8 cellular contexts compared by ENCODE assay signal in the genomic region with DNA sequence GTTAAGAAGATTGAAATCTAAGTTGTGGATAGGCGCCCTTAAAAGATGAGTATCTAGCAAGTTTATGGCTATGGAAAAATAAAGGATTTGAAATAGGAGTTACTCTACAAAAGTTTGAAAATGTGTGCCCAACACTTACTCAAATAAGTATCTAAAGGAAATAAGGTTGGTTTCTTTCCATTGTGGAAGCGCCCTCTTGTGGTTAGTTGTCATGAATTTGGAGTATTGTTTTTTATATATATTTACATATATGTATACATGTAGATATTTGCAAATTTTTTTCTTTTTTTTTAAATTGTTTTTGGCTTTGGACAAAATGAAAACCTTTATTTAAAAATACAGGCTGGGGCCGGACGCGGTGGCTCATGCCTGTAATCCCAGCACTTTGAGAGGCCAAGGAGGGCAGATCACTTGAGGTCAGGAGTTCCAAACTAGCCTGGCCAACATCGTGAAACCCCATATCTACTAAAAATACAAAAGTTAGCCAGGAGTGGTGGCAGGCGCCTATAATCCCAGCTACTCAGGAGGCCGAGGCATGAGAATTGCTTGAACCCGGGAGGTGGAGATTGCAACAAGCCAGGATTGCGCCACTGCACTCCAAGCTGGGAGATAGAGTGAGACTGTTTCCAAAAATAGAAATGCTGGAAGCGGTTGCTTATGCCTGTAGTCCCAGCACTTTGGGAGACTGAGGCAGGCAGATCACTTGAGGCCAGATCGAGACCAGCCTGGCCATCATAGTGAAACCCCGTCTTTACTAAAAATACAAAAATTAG. TPM values are rescaled to one million over a fixed set of nuclear protein-coding genes. Genes with fewer than 3 reads are reported as not detected.
DNase-seq lines count a peak whose midpoint lies in the region; ATAC-seq and TF ChIP-seq lines count a peak whose summit lies in the region.

No MANE protein-coding gene starts in this region.

- in situ Hi-C loops in gastrocnemius medialis (cut with MboI; ENCODE audit: low sequenced_read_pairs in 4 of 4): loop anchor here (5.0 to 25.0 kb wide), 4 partner anchors 125 to 750 kb away; a partner anchor contains a TSS

- no peak for TF ChIP-seq POLR2A in gastrocnemius medialis (IDR thresholded peaks at IDR 0.05)

- H3K4me1 ChIP-seq in cardiac muscle cell (ENCODE audit: low read depth): peaks cover 4% of the 10 kb centered on the region
- H3K4me1 ChIP-seq in gastrocnemius medialis: peaks cover 7 to 9% of the 10 kb centered on the region in 2 donors

- H3K27me3 ChIP-seq in cardiac muscle cell (no peaks in the 10 kb centered on the region), gastrocnemius medialis (no peaks in the 10 kb centered on the region)

- ATAC-seq in gastrocnemius medialis: peak; percentile 97 to 98

- peaks cover 3% of the 10 kb centered on the region for H3K36me3 Mint-ChIP-seq in activated T-helper 1 cell treated with anti-CD3 and anti-CD28 coated beads, Interleukin-12 subunit alpha, Interleukin-12 subunit beta, Interleukin-2, Interleukin-4 antibody, amounts not matched to agents 30 ng/mL and 10 ng/mL and 1 ng/mL, durations not matched to agents 14 hours and 24 hours and 36 hours (ENCODE audit: low read depth)

- H3K27ac ChIP-seq in cardiac muscle cell: no peak overlapping the region
- H3K27ac ChIP-seq in gastrocnemius medialis: peak overlapping the region; percentile 48 to 80 (median 70)

- H3K4me1 Mint-ChIP-seq in activated T-helper 1 cell treated with anti-CD3 and anti-CD28 coated beads, Interleukin-12 subunit alpha, Interleukin-12 subunit beta, Interleukin-2, Interleukin-4 antibody, amounts not matched to agents 30 ng/mL and 10 ng/mL and 1 ng/mL, durations not matched to agents 14 hours and 24 hours and 36 hours (ENCODE audit: low read depth): peaks cover 5% of the 10 kb centered on the region

- TF ChIP-seq CTCF in GM12872 (IDR thresholded peaks at IDR 0.05; ENCODE audit: insufficient read depth, low read depth, low read length) (peak; percentile 26; the same call in 2 of the 3 replicates), cardiac muscle cell (IDR thresholded peaks at IDR 0.05; ENCODE audit: low read depth, low read length) (peak; percentile 48), gastrocnemius medialis (IDR thresholded peaks at IDR 0.05 in 4 of 5, conservative IDR thresholded peaks at IDR 0.05 in 1 of 5) (peak; percentile 46 to 77 (median 69))

- no peak overlapping the region for H3K27ac Mint-ChIP-seq in activated T-helper 1 cell treated with anti-CD3 and anti-CD28 coated beads, Interleukin-12 subunit alpha, Interleukin-12 subunit beta, Interleukin-2, Interleukin-4 antibody, amounts not matched to agents 30 ng/mL and 10 ng/mL and 1 ng/mL, durations not matched to agents 14 hours and 24 hours and 36 hours

- H3K9me3 ChIP-seq in cardiac muscle cell (ENCODE audit: low read depth) (no peaks in the 10 kb centered on the region), gastrocnemius medialis (no peaks in the 10 kb centered on the region)

- no peaks in the 10 kb centered on the region for H3K27me3 Mint-ChIP-seq in activated T-helper 1 cell treated with anti-CD3 and anti-CD28 coated beads, Interleukin-12 subunit alpha, Interleukin-12 subunit beta, Interleukin-2, Interleukin-4 antibody, amounts not matched to agents 30 ng/mL and 10 ng/mL and 1 ng/mL, durations not matched to agents 14 hours and 24 hours and 36 hours (ENCODE audit: insufficient read depth)

- intact Hi-C loops in activated T-helper 1 cell treated with anti-CD3 and anti-CD28 coated beads, Interleukin-12 subunit alpha, Interleukin-12 subunit beta, Interleukin-2, Interleukin-4 antibody, amounts not matched to agents 30 ng/mL and 10 ng/mL and 1 ng/mL, durations not matched to agents 14 hours and 24 hours and 36 hours (cut with micrococcal nuclease): loop anchor here (1.0 to 5.0 kb wide), 4 partner anchors 100 to 440 kb away; a partner anchor contains a TSS
- intact Hi-C loops in gastrocnemius medialis (cut with DNase I; ENCODE audit: low total_unique reads): loop anchor here (1.0 to 5.0 kb wide), 3 partner anchors 100 to 385 kb away; a partner anchor contains a TSS

- no peaks in the 10 kb centered on the region for H3K9me3 Mint-ChIP-seq in activated T-helper 1 cell treated with anti-CD3 and anti-CD28 coated beads, Interleukin-12 subunit alpha, Interleukin-12 subunit beta, Interleukin-2, Interleukin-4 antibody, amounts not matched to agents 30 ng/mL and 10 ng/mL and 1 ng/mL, durations not matched to agents 14 hours and 24 hours and 36 hours

- H3K36me3 ChIP-seq in cardiac muscle cell (no peaks in the 10 kb centered on the region), gastrocnemius medialis (no peaks in the 10 kb centered on the region)

- DNase-seq in AML-193 (lab: John Stamatoyannopoulos, UW): peak; percentile 60 to 66
- DNase-seq in NCI-H345 treated with DMSO at 0.1 percent for 48 hours (lab: John Stamatoyannopoulos, UW; ENCODE audit: unreplicated experiment): peak; percentile 6
- peak; percentile 12 for DNase-seq in activated T-helper 1 cell treated with anti-CD3 and anti-CD28 coated beads, Interleukin-12 subunit alpha, Interleukin-12 subunit beta, Interleukin-2, Interleukin-4 antibody, amounts not matched to agents 30 ng/mL and 10 ng/mL and 1 ng/mL, durations not matched to agents 14 hours and 24 hours and 36 hours (ENCODE audit: low spot score)
- DNase-seq in cardiac muscle cell (ENCODE audit: low read depth in 1 of 2, low spot score in 1 of 2): peak; percentile 78 to 91
- peak; percentile 76 to 93 for DNase-seq in gastrocnemius medialis
- no peak for DNase-seq in NCI-H446 treated with DMSO at 0.1 percent for 48 hours (lab: John Stamatoyannopoulos, UW)
- no peak for DNase-seq in T1000 (lab: John Stamatoyannopoulos, UW)

- H3K4me3 ChIP-seq in cardiac muscle cell: no peak overlapping the region
- no peak overlapping the region for H3K4me3 ChIP-seq in gastrocnemius medialis

- H3K4me3 Mint-ChIP-seq in activated T-helper 1 cell treated with anti-CD3 and anti-CD28 coated beads, Interleukin-12 subunit alpha, Interleukin-12 subunit beta, Interleukin-2, Interleukin-4 antibody, amounts not matched to agents 30 ng/mL and 10 ng/mL and 1 ng/mL, durations not matched to agents 14 hours and 24 hours and 36 hours: no peak overlapping the region

RNA-seq across cellular contexts. Expression of a gene that starts 24.0 kb away (rescaled TPM):
- 37.9 and 42.4 TPM in 2 replicates for total RNA-seq in activated T-helper 1 cell treated with anti-CD3 and anti-CD28 coated beads, Interleukin-12 subunit alpha, Interleukin-12 subunit beta, Interleukin-2, Interleukin-4 antibody, amounts not matched to agents 30 ng/mL and 10 ng/mL and 1 ng/mL, durations not matched to agents 14 hours and 24 hours and 36 hours
- 30.8 and 36.9 TPM in 2 replicates for total RNA-seq in cardiac muscle cell
- polyA plus RNA-seq in cardiac muscle cell: 50.7 and 52.2 TPM in 2 replicates
- 100 to 1,000 TPM in 1 of 4 donors, 10 to 100 TPM in 3; 53.3 to 112 (median 70.1) TPM for total RNA-seq in gastrocnemius medialis

RNA-seq across cellular contexts. Expression of a gene that starts 43.3 kb away (rescaled TPM):
- 17.4 and 21.5 TPM in 2 replicates for total RNA-seq in activated T-helper 1 cell treated with anti-CD3 and anti-CD28 coated beads, Interleukin-12 subunit alpha, Interleukin-12 subunit beta, Interleukin-2, Interleukin-4 antibody, amounts not matched to agents 30 ng/mL and 10 ng/mL and 1 ng/mL, durations not matched to agents 14 hours and 24 hours and 36 hours
- total RNA-seq in cardiac muscle cell (16.1 and 16.7 TPM in 2 replicates), gastrocnemius medialis (10 to 100 TPM; 11.0 to 23.1 (median 16.8) TPM)
- polyA plus RNA-seq in cardiac muscle cell: 12.0 and 13.2 TPM in 2 replicates

RNA-seq across cellular contexts. Expression of a gene that starts 52.2 kb away (rescaled TPM):
- total RNA-seq in activated T-helper 1 cell treated with anti-CD3 and anti-CD28 coated beads, Interleukin-12 subunit alpha, Interleukin-12 subunit beta, Interleukin-2, Interleukin-4 antibody, amounts not matched to agents 30 ng/mL and 10 ng/mL and 1 ng/mL, durations not matched to agents 14 hours and 24 hours and 36 hours: 45.3 and 46.5 TPM in 2 replicates
- total RNA-seq in cardiac muscle cell (79.2 and 95.3 TPM in 2 replicates), gastrocnemius medialis (10 to 100 TPM; 41.2 to 56.5 (median 52.1) TPM)
- 54.5 and 62.6 TPM in 2 replicates for polyA plus RNA-seq in cardiac muscle cell

RNA-seq across cellular contexts. Expression of a gene that starts 52.4 kb away (rescaled TPM):
- total RNA-seq in activated T-helper 1 cell treated with anti-CD3 and anti-CD28 coated beads, Interleukin-12 subunit alpha, Interleukin-12 subunit beta, Interleukin-2, Interleukin-4 antibody, amounts not matched to agents 30 ng/mL and 10 ng/mL and 1 ng/mL, durations not matched to agents 14 hours and 24 hours and 36 hours: 80.7 and 85.8 TPM in 2 replicates
- total RNA-seq in cardiac muscle cell (8.5 and 9.5 TPM in 2 replicates), gastrocnemius medialis (10 to 100 TPM in 2 of 4 donors, 1 to 10 TPM in 2; 7.3 to 13.5 (median 9.7) TPM)
- 23.6 and 26.1 TPM in 2 replicates for polyA plus RNA-seq in cardiac muscle cell

Comparison
In these comparisons a context has a peak if more than half of its experiments do, and no peak if none do; other contexts are left out.
1. DNase-seq: peak in AML-193 (2 of 2), NCI-H345 treated with DMSO at 0.1 percent for 48 hours (single experiment), activated T-helper 1 cell treated with anti-CD3 and anti-CD28 coated beads, Interleukin-12 subunit alpha, Interleukin-12 subunit beta, Interleukin-2, Interleukin-4 antibody, amounts not matched to agents 30 ng/mL and 10 ng/mL and 1 ng/mL, durations not matched to agents 14 hours and 24 hours and 36 hours (single experiment), cardiac muscle cell (2 of 2) and gastrocnemius medialis (2 of 2); none in NCI-H446 treated with DMSO at 0.1 percent for 48 hours (single experiment) and T1000 (single experiment).
2. Peak in every context shown above with its lines, with median percentiles within 50 percentile points of each other: CTCF ChIP-seq.